Comparison of ENCODE assay signal across 9 cellular contexts in the genomic region with DNA sequence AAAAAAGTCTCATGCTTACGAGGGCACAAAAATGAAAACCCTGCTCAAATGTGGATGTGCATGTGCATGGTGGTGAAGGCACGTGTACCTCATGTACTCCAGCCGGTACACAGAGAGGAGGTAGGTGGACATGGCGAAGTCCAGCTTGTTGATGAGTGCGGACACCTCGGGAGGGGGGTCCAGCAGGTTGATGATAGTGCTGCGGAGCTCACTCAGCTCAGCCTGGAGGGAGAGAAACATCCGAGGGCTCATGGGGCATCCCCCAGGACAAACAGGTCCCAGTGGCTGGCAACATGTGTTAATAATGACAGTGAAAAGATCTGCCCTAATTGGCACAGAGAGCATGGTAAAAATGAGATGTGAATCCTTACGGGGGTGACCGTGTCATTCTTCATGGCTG. TPM values are rescaled to one million over a fixed set of nuclear protein-coding genes. Genes with fewer than 3 reads are reported as not detected.
"Had no signal": no experiment of that assay in that cellular context is flagged by ENCODE, and none has a peak within 500 bp of the region (broad histone marks: within the 10 kb centered on the region; RNA-seq: fewer than 3 reads in every experiment).

No MANE protein-coding gene starts in this region.

- H3K27me3 Mint-ChIP-seq: IgD-negative memory B cell had no signal

- H3K4me3 Mint-ChIP-seq: GM23338, HFFc6, IgD-negative memory B cell had no signal

- H3K4me3 ChIP-seq: GM23338, HAP-1 had no signal

- H3K4me1 Mint-ChIP-seq: GM23338 had no signal

- H2AFZ ChIP-seq: GM23338 had no signal

- H3K27ac Mint-ChIP-seq: GM23338, HFFc6 had no signal

- H3K9me3 ChIP-seq: HAP-1 had no signal

- H3K27ac ChIP-seq: HL-60 had no signal

- ATAC-seq: GM23338, HCT116, HepG2 had no signal

- H3K9me3 Mint-ChIP-seq: GM23338, HFFc6, IgD-negative memory B cell had no signal

- H3K4me1 ChIP-seq: HAP-1 had no signal

- H3K4me2 ChIP-seq: GM23338 had no signal

- DNase-seq: HFFc6 had no signal

- FAIRE-seq: H1, H54, HepG2 had no signal

RNA-seq across cellular contexts. Expression of a gene that starts 9.2 kb away (rescaled TPM):
- total RNA-seq: GM23338, H1 had no signal
- polyA plus RNA-seq: GM23338, H1 had no signal
